ENCODE assay signal across 20 cellular contexts in genomic region chr3:50068134-50068533, GRCh38. TPM values are rescaled to one million over a fixed set of nuclear protein-coding genes. Genes with fewer than 3 reads are reported as not detected.
DNase-seq lines count a peak whose midpoint lies in the region; ATAC-seq and TF ChIP-seq lines count a peak whose summit lies in the region.
"Had no signal": no experiment of that assay in that cellular context is flagged by ENCODE, and none has a peak within 500 bp of the region (broad histone marks: within the 10 kb centered on the region; RNA-seq: fewer than 3 reads in every experiment).

No MANE protein-coding gene starts in this region.

- no peak overlapping the region for H4K5ac ChIP-seq in IMR-90 (ENCODE audit: low read depth, low read length)

- H3K27ac ChIP-seq in IMR-90 (ENCODE audit: insufficient read depth, low read length), result no peak overlapping the region
- H3K27ac ChIP-seq: SJSA1, testis had no signal

- ATAC-seq in IMR-90 (ENCODE audit: low read depth) (peak; percentile 71), GM21737 (IDR thresholded peaks at IDR 0.05; ENCODE audit: unreplicated experiment) (no peak), GM21717 (IDR thresholded peaks at IDR 0.05; ENCODE audit: unreplicated experiment) (no peak)
- ATAC-seq: activated T-cell treated with anti-CD3 and anti-CD28 coated beads, Interleukin-2, amount 50 U/mL, for 4 hours; CD8-positive, alpha-beta T cell; left ventricle myocardium superior had no signal

- H3K18ac ChIP-seq in IMR-90 (ENCODE audit: low read depth, low read length), result no peak overlapping the region

- no peak overlapping the region for H3K4me2 ChIP-seq in IMR-90 (ENCODE audit: low read depth, low read length)

- peak; percentile 29 for DNase-seq in AG08395 (ENCODE audit: low spot score)
- DNase-seq in IMR-90, result peak; percentile 35
- DNase-seq in astrocyte of the spinal cord (ENCODE audit: low read depth, low spot score), result peak; percentile 33
- peak; percentile 31 for DNase-seq in kidney epithelial cell (ENCODE audit: low read depth)
- no peak for DNase-seq in C1 segment of cervical spinal cord (lab: John Stamatoyannopoulos, UW)
- DNase-seq in activated naive CD4-positive, alpha-beta T cell (lab: John Stamatoyannopoulos, UW), result no peak
- DNase-seq: activated B cell treated with CpG ODN at 0.5 μM for 24 hours; activated CD4-positive, alpha-beta memory T cell treated with anti-CD3 and anti-CD28 coated beads, Interleukin-2, amount 10 ng/mL, durations not matched to agents 7 days and 5 days; activated T-cell treated with anti-CD3 and anti-CD28 coated beads, Interleukin-2, amount 50 U/mL, for 4 hours; CD8-positive, alpha-beta T cell; dermis blood vessel endothelial cell; left ventricle myocardium superior; NCI-H1436; NCI-H774; nucleus accumbens; stimulated activated CD4-positive, alpha-beta T cell treated with anti-CD3 and anti-CD28 coated beads, Interleukin-15, amount 100 ng/mL, for 24 hours; testis had no signal

- H3K9ac ChIP-seq in IMR-90 (ENCODE audit: low read depth, low read length), result no peak overlapping the region

- H3K27me3 ChIP-seq in IMR-90 (ENCODE audit: control insufficient read depth, insufficient read depth, low read length), result no peaks in the 10 kb centered on the region
- no peaks in the 10 kb centered on the region for H3K27me3 ChIP-seq in kidney epithelial cell (ENCODE audit: control insufficient read depth, insufficient read depth, low read length)
- H3K27me3 ChIP-seq: SJSA1, testis had no signal

- no peak overlapping the region for H2BK20ac ChIP-seq in IMR-90 (ENCODE audit: low read depth, low read length)

- H3K9me3 ChIP-seq in IMR-90 (ENCODE audit: control insufficient read depth, insufficient read depth, low read length), result no peaks in the 10 kb centered on the region
- H3K9me3 ChIP-seq: SJSA1, testis had no signal

- no peak overlapping the region for H2AK9ac ChIP-seq in IMR-90 (replicated peaks; ENCODE audit: low read depth, low read length, poor library complexity)

- peaks cover 2 to 16% of the 10 kb centered on the region in 2 experiments; a peak in 2 of 4 replicates for H3K79me1 ChIP-seq in IMR-90 (ENCODE audit: low read depth in 1 of 2, low read length in 2 of 2)

- TF ChIP-seq CTCF in IMR-90 (conservative IDR thresholded peaks at IDR 0.05; ENCODE audit: low read depth, low read length) (no peak), astrocyte of the spinal cord (IDR thresholded peaks at IDR 0.05; ENCODE audit: low read depth, low read length) (no peak), kidney epithelial cell (IDR thresholded peaks at IDR 0.05; ENCODE audit: insufficient read depth, low read length, poor library complexity, severe bottlenecking) (no peak)

- no peak overlapping the region for H2BK15ac ChIP-seq in IMR-90 (ENCODE audit: low read depth, low read length)

- dilution Hi-C loops in IMR-90 (cut with HindIII; ENCODE audit: low sequenced_read_pairs, unreplicated experiment), result no loop called here

- no peaks in the 10 kb centered on the region for H4K20me1 ChIP-seq in IMR-90 (ENCODE audit: insufficient read depth, low read length)

- peak overlapping the region; percentile 7 for H2BK5ac ChIP-seq in IMR-90 (ENCODE audit: low read depth, low read length, poor library complexity, severe bottlenecking)

- H2AFZ ChIP-seq in IMR-90 (replicated peaks; ENCODE audit: low read length, poor library complexity), result no peak overlapping the region

- in situ Hi-C loops in IMR-90 (cut with MboI; ENCODE audit: low sequenced_read_pairs) (no loop called here), astrocyte of the spinal cord (cut with HindIII; ENCODE audit: low sequenced_read_pairs) (no loop called here)

- no peak overlapping the region for H2BK120ac ChIP-seq in IMR-90 (ENCODE audit: low read depth, low read length)

- POLR2A ChIA-PET in IMR-90 (lab: Charles Lee; ENCODE audit: unreplicated experiment), result no interaction called here

- WGBS in IMR-90 (ENCODE audit: extremely low coverage in 2 of 2, insufficient read length in 1 of 2), 2 experiments, result no CpG with 5 or more reads among the region's 2 CpGs

- intact Hi-C loops in IMR-90 (cut with micrococcal nuclease), result no loop called here

- no peak for TF ChIP-seq RAD21 in IMR-90 (IDR thresholded peaks at IDR 0.05; ENCODE audit: low read length)

- peaks cover 52% of the 10 kb centered on the region for H3K36me3 ChIP-seq in IMR-90 (ENCODE audit: control insufficient read depth, insufficient read depth, low read length)
- H3K36me3 ChIP-seq in kidney epithelial cell (ENCODE audit: control insufficient read depth, insufficient read depth, low read length), result no peaks in the 10 kb centered on the region

- H3K4me3 ChIP-seq in IMR-90 (ENCODE audit: insufficient read depth, low read depth, low read length) (no peak overlapping the region), astrocyte of the spinal cord (ENCODE audit: low read depth, low read length) (no peak overlapping the region), kidney epithelial cell (ENCODE audit: low read depth, low read length) (no peak overlapping the region)
- H3K4me3 ChIP-seq: SJSA1, testis had no signal

- 0 out of 2 replicates have a peak overlapping the region, but pooled peaks have one; percentile 36 for H3K23ac ChIP-seq in IMR-90 (ENCODE audit: low read depth, low read length)

- H4K8ac ChIP-seq in IMR-90 (ENCODE audit: low read depth in 2 of 2, low read length in 2 of 2), result no peak overlapping the region

- H3K4me1 ChIP-seq in IMR-90 (ENCODE audit: control insufficient read depth, insufficient read depth, low read length), result peaks cover 5% of the 10 kb centered on the region
- H3K4me1 ChIP-seq: SJSA1, testis had no signal

- BruUV-seq in IMR-90 (replicated peaks; lab: Mats Ljungman, UMichigan), result no TSS peak

- H3K9me1 ChIP-seq in IMR-90 (ENCODE audit: insufficient read depth, low read length), result no peaks in the 10 kb centered on the region; the same call in 1 of the 2 replicates

- CTCF ChIA-PET in IMR-90 (lab: Yijun Ruan, JAX), result no interaction called here

- H3K14ac ChIP-seq in IMR-90 (replicated peaks; ENCODE audit: low read depth, low read length), result no peak overlapping the region

- no peak overlapping the region for H4K91ac ChIP-seq in IMR-90 (ENCODE audit: insufficient read depth, low read depth, low read length)

- no peak overlapping the region for H3K4ac ChIP-seq in IMR-90 (ENCODE audit: low read depth, low read length)

- no peak for TF ChIP-seq POLR2A in IMR-90 (IDR thresholded peaks at IDR 0.05; ENCODE audit: low read depth, low read length)

- H2AK5ac ChIP-seq in IMR-90 (ENCODE audit: low read depth, low read length), result no peak overlapping the region

- no peak overlapping the region for H3K56ac ChIP-seq in IMR-90 (ENCODE audit: extremely low read depth, insufficient read depth, low read length)

TF ChIP-seq in IMR-90, 13 proteins besides CTCF, POLR2A, EP300 and RAD21:
- TF ChIP-seq RFX5 (IDR thresholded peaks at IDR 0.05; ENCODE audit: low read depth, low read length), result no peak
- no peak for TF ChIP-seq BHLHE40 (IDR thresholded peaks at IDR 0.05; ENCODE audit: low read depth, low read length)
TF ChIP-seq in IMR-90: peak in this region for 0.

RNA-seq across cellular contexts. Expression of gene RBM5, which starts 20.6 kb away (rescaled TPM):
- total RNA-seq in IMR-90 (2012; rRNA removed) (121 and 122 TPM in 2 replicates), kidney epithelial cell (84.5 and 94.1 TPM in 2 replicates)
- polyA plus RNA-seq in IMR-90 (2012; rRNA removed), result 143 and 155 TPM in 2 replicates
- polyA plus RNA-seq in IMR-90 (2012; cell fraction: cytosol; rRNA removed), result 28.3 and 37.6 TPM in 2 replicates
- 374 and 1,169 TPM in 2 replicates for polyA plus RNA-seq in IMR-90 (2012; cell fraction: nucleus; rRNA removed; ENCODE audit: low replicate concordance)

Comparison
In these comparisons a context has a peak if more than half of its experiments do, and no peak if none do; other contexts are left out.
1. DNase-seq: peak in AG08395 (single experiment), IMR-90 (single experiment), astrocyte of the spinal cord (single experiment) and kidney epithelial cell (single experiment); none in C1 segment of cervical spinal cord (0 of 14) and activated naive CD4-positive, alpha-beta T cell (0 of 4).